Comparison of ENCODE assay signal across 1 cellular context in genomic region chr3:10505050-10505790, GRCh38.
TF ChIP-seq lines count a peak whose summit lies in the region.

ATP2B2 (minus strand) TSS chr3:10505586; CDS start chr3:10449543, 56,043 bp downstream.

TF ChIP-seq in HepG2, 621 proteins besides CTCF, POLR2A, EP300 and RAD21 (continued from another document):
- TF ChIP-seq ARID4A (CRISPR knock-in tag; IDR thresholded peaks at IDR 0.05; ENCODE audit: borderline replicate concordance), result 0 out of 2 replicates have a peak, but pooled peaks have one; percentile 4
- TF ChIP-seq ZMYM4 (CRISPR knock-in tag; IDR thresholded peaks at IDR 0.05), result peak; percentile 40; the same call in 1 of the 2 replicates
- peak; percentile 23; the same call in 1 of the 2 replicates for TF ChIP-seq MAZ (IDR thresholded peaks at IDR 0.05; ENCODE audit: borderline replicate concordance, low read depth, low read length)
- no peak for TF ChIP-seq MAZ (CRISPR knock-in tag; IDR thresholded peaks at IDR 0.05; ENCODE audit: low read depth)
- no peak for TF ChIP-seq MAFF (IDR thresholded peaks at IDR 0.05; ENCODE audit: low read depth, low read length)
- no peak for TF ChIP-seq TERF1 (CRISPR knock-in tag; IDR thresholded peaks at IDR 0.05)
- TF ChIP-seq FOXK1 (CRISPR knock-in tag; IDR thresholded peaks at IDR 0.05; ENCODE audit: borderline replicate concordance, low read depth), result peak; percentile 26; the same call in 1 of the 2 replicates
- TF ChIP-seq POGZ (CRISPR knock-in tag; IDR thresholded peaks at IDR 0.05), result no peak
- peak; percentile 86 for TF ChIP-seq PRDM10 (CRISPR knock-in tag; IDR thresholded peaks at IDR 0.05; ENCODE audit: low read depth)
- no peak for TF ChIP-seq ZBTB8A (CRISPR knock-in tag; IDR thresholded peaks at IDR 0.05; ENCODE audit: borderline replicate concordance, low read depth)
- 0 out of 2 replicates have a peak, but pooled peaks have one; percentile 65 for TF ChIP-seq FOXC1 (CRISPR knock-in tag; IDR thresholded peaks at IDR 0.05; ENCODE audit: borderline replicate concordance)
- peak; percentile 26 for TF ChIP-seq ZNF687 (CRISPR knock-in tag; IDR thresholded peaks at IDR 0.05)
- TF ChIP-seq HNF4A (CRISPR knock-in tag; IDR thresholded peaks at IDR 0.05), result 0 out of 2 replicates have a peak, but pooled peaks have one; percentile 19
- peak; percentile 37; the same call in 1 of the 2 replicates for TF ChIP-seq HIC2 (CRISPR knock-in tag; IDR thresholded peaks at IDR 0.05; ENCODE audit: low read depth)
- TF ChIP-seq ZNF788 (CRISPR knock-in tag; IDR thresholded peaks at IDR 0.05; ENCODE audit: borderline replicate concordance), result peak; percentile 39; the same call in 1 of the 2 replicates
- 0 out of 2 replicates have a peak, but pooled peaks have one; percentile 5 for TF ChIP-seq ZNF598 (CRISPR knock-in tag; IDR thresholded peaks at IDR 0.05; ENCODE audit: borderline replicate concordance)
- TF ChIP-seq BORCS8-MEF2B (CRISPR knock-in tag; IDR thresholded peaks at IDR 0.05), result peak; percentile 68; the same call in 1 of the 2 replicates
- 0 out of 2 replicates have a peak, but pooled peaks have one; percentile 65 for TF ChIP-seq ZBTB7B (CRISPR knock-in tag; IDR thresholded peaks at IDR 0.05)
- TF ChIP-seq YY1 (IDR thresholded peaks at IDR 0.05; ENCODE audit: insufficient read depth, insufficient replicate concordance, low read depth, low read length), result no peak
- TF ChIP-seq ZNF350 (CRISPR knock-in tag; IDR thresholded peaks at IDR 0.05; ENCODE audit: borderline replicate concordance, low read depth), result no peak; the same call in 1 of the 2 replicates
- TF ChIP-seq AKAP8 (CRISPR knock-in tag; IDR thresholded peaks at IDR 0.05), result 0 out of 2 replicates have a peak, but pooled peaks have one; percentile 39
